Comparison of ENCODE assay signal across 15 cellular contexts in genomic region chr22:17303441-17303839, GRCh38.
DNase-seq lines count a peak whose midpoint lies in the region; ATAC-seq, FAIRE-seq and TF ChIP-seq lines count a peak whose summit lies in the region.
"Had no signal": no experiment of that assay in that cellular context is flagged by ENCODE, and none has a peak within 500 bp of the region (broad histone marks: within the 10 kb centered on the region; RNA-seq: fewer than 3 reads in every experiment).

No MANE protein-coding gene starts in this region.

- H3K9me3 ChIP-seq in OCI-LY3 (ENCODE audit: insufficient read depth, low read length) (no peaks in the 10 kb centered on the region), K562 (replicated peaks; ENCODE audit: control insufficient read depth, insufficient read depth, low read depth, low read length) (no peaks in the 10 kb centered on the region), left ventricle myocardium inferior (replicated peaks) (no peaks in the 10 kb centered on the region)
- H3K9me3 ChIP-seq: colonic mucosa had no signal

- H3K27ac ChIP-seq in OCI-LY3 (ENCODE audit: low read length): no peak overlapping the region
- no peak overlapping the region for H3K27ac ChIP-seq in K562 (ENCODE audit: extremely low read depth, low read depth, low read length)
- H3K27ac ChIP-seq in left ventricle myocardium inferior (replicated peaks): no peak overlapping the region
- H3K27ac ChIP-seq: colonic mucosa had no signal

- CTCF ChIA-PET in K562 (lab: Yijun Ruan, JAX; ENCODE audit: low intra/inter-chr PET ratio): no interaction called here

- TF ChIP-seq RAD21 in K562 (CRISPR knock-in tag; conservative IDR thresholded peaks at IDR 0.05 in 1 of 2, IDR thresholded peaks at IDR 0.05 in 1 of 2): no peak

- H3K79me2 ChIP-seq in OCI-LY3 (ENCODE audit: low read length) (no peaks in the 10 kb centered on the region), K562 (ENCODE audit: control insufficient read depth, insufficient read depth, low read length) (no peaks in the 10 kb centered on the region)

- in situ Hi-C loops in K562 (cut with MboI): no loop called here
- in situ Hi-C loops in GM13976 (cut with MboI; ENCODE audit: low sequenced_read_pairs, unreplicated experiment): no loop called here

- H3K9ac ChIP-seq in OCI-LY3 (ENCODE audit: low read length) (peak overlapping the region; percentile 58; the same call in 1 of the 2 replicates), K562 (ENCODE audit: insufficient read depth in 1 of 2, low read depth in 2 of 2, low read length in 2 of 2) (no peak overlapping the region)

- DNase-seq in activated effector memory CD4-positive, alpha-beta T cell treated with anti-CD3 and anti-CD28 coated beads, Interleukin-2, amount 50 U/mL, for 16 hours: peak; percentile 60
- DNase-seq in activated effector memory CD4-positive, alpha-beta T cell treated with Interleukin-2 at 50 U/mL for 16 hours: no peak
- DNase-seq in K562 (ENCODE audit: extremely low read depth in 1 of 4, low spot score in 3 of 4): peak in 1 of 4 experiments; percentile 4
- no peak for DNase-seq in stimulated activated naive CD8-positive, alpha-beta T cell treated with anti-CD3 and anti-CD28 coated beads, Interleukin-15, Interleukin-2, amounts not matched to agents 100 U/mL and 50 U/mL, for 24 hours
- no peak for DNase-seq in GM13976 (ENCODE audit: low spot score)
- DNase-seq in left ventricle myocardium inferior: no peak
- DNase-seq: colonic mucosa; endodermal cell; NCI-H1436; NCI-H510A; NK-92 treated with Interleukin-12 subunit alpha and Interleukin-12 subunit beta, amount 100 ng/mL, for 24 hours had no signal

- no peaks in the 10 kb centered on the region for H3K9me1 ChIP-seq in K562 (ENCODE audit: control insufficient read depth, insufficient read depth, low read length)

- no peak for FAIRE-seq in K562 (lab: Jason Lieb, UNC)
- FAIRE-seq: HepG2, RCC 7860 had no signal

- peak; percentile 17; the same call in 2 of the 3 replicates for ATAC-seq in K562
- peak; percentile 23 for ATAC-seq in stimulated activated naive CD8-positive, alpha-beta T cell treated with anti-CD3 and anti-CD28 coated beads, Interleukin-15, Interleukin-2, amounts not matched to agents 100 U/mL and 50 U/mL, for 24 hours
- no peak for ATAC-seq in GM18868 (IDR thresholded peaks at IDR 0.05; ENCODE audit: unreplicated experiment)

- no TSS peak for BruUV-seq in K562 (replicated peaks; lab: Mats Ljungman, UMichigan)

- TF ChIP-seq POLR2A in K562 (conservative IDR thresholded peaks at IDR 0.05): no peak

- H3K4me3 ChIP-seq in OCI-LY3 (ENCODE audit: low read length) (peak overlapping the region; percentile 59), K562 (no peak overlapping the region), left ventricle myocardium inferior (no peak overlapping the region)
- H3K4me3 ChIP-seq: colonic mucosa had no signal

- POLR2A ChIA-PET in K562 (lab: Yijun Ruan, JAX): no interaction called here

- H2AFZ ChIP-seq in OCI-LY3 (ENCODE audit: low read depth, low read length) (peak overlapping the region; percentile 96), K562 (ENCODE audit: low read depth, low read length) (no peak overlapping the region)

- TF ChIP-seq EP300 in K562 (IDR thresholded peaks at IDR 0.05; ENCODE audit: low read length): no peak

- H3K4me1 ChIP-seq in OCI-LY3 (ENCODE audit: low read length) (peaks cover 14% of the 10 kb centered on the region), K562 (replicated peaks in 1 of 2; ENCODE audit: control insufficient read depth in 2 of 2, insufficient read depth in 2 of 2, low read length in 2 of 2) (no peaks in the 10 kb centered on the region), left ventricle myocardium inferior (no peaks in the 10 kb centered on the region)
- H3K4me1 ChIP-seq: colonic mucosa had no signal

- intact Hi-C loops in K562 (cut with micrococcal nuclease): no loop called here
- intact Hi-C loops in left ventricle myocardium inferior (cut with micrococcal nuclease): no loop called here

- H3K4me2 ChIP-seq in OCI-LY3 (ENCODE audit: low read length) (peak overlapping the region; percentile 84), K562 (ENCODE audit: insufficient read depth, low read length) (no peak overlapping the region)

- under 1% methylated on average over 15 of the region's 15 CpGs for WGBS in K562 (ENCODE audit: insufficient coverage, low coverage, missing lambda C conversion rate)

- H3K27me3 ChIP-seq in OCI-LY3 (ENCODE audit: low read depth, low read length): no peaks in the 10 kb centered on the region
- peaks cover 12 to 18% of the 10 kb centered on the region in 2 experiments; a peak in 4 of 5 replicates for H3K27me3 ChIP-seq in K562 (ENCODE audit: control insufficient read depth in 2 of 2, insufficient read depth in 2 of 2, low read length in 2 of 2)
- peaks cover 3% of the 10 kb centered on the region for H3K27me3 ChIP-seq in left ventricle myocardium inferior (ENCODE audit: low read depth)
- H3K27me3 ChIP-seq: colonic mucosa had no signal

- TF ChIP-seq CTCF in OCI-LY3 (IDR thresholded peaks at IDR 0.05; ENCODE audit: low read depth, low read length) (no peak), K562 (IDR thresholded peaks at IDR 0.05 in 2 of 3, conservative IDR thresholded peaks at IDR 0.05 in 1 of 3; ENCODE audit: insufficient read depth in 2 of 3, low read depth in 1 of 3, low read length in 3 of 3) (no peak), GM13976 (IDR thresholded peaks at IDR 0.05; ENCODE audit: borderline replicate concordance, control extremely low read depth, extremely low read depth, insufficient read depth, missing control alignments) (no peak), left ventricle myocardium inferior (IDR thresholded peaks at IDR 0.05; ENCODE audit: borderline replicate concordance) (no peak)

- H3K36me3 ChIP-seq in OCI-LY3 (replicated peaks; ENCODE audit: low read depth, low read length): no peaks in the 10 kb centered on the region
- H3K36me3 ChIP-seq in K562 (ENCODE audit: control insufficient read depth, insufficient read depth, low read length): no peaks in the 10 kb centered on the region
- no peaks in the 10 kb centered on the region for H3K36me3 ChIP-seq in left ventricle myocardium inferior
- H3K36me3 ChIP-seq: colonic mucosa had no signal

- H4K20me1 ChIP-seq in OCI-LY3 (ENCODE audit: insufficient read depth, low read length) (no peaks in the 10 kb centered on the region), K562 (replicated peaks; ENCODE audit: control insufficient read depth, insufficient read depth, low read length) (no peaks in the 10 kb centered on the region; the same call in 1 of the 2 replicates)

TF ChIP-seq in K562, 482 proteins besides CTCF, POLR2A, EP300 and RAD21:
- TF ChIP-seq TAF9B (IDR thresholded peaks at IDR 0.05; ENCODE audit: partially characterized antibody): no peak
- no peak for TF ChIP-seq PPARD (CRISPR knock-in tag; IDR thresholded peaks at IDR 0.05)
- TF ChIP-seq ZNF174 (CRISPR knock-in tag; IDR thresholded peaks at IDR 0.05): no peak
- no peak for TF ChIP-seq TCF7L2 (IDR thresholded peaks at IDR 0.05; ENCODE audit: low read depth, low read length)
- no peak for TF ChIP-seq NFE2 (IDR thresholded peaks at IDR 0.05; ENCODE audit: low read depth)
- no peak for TF ChIP-seq TAF1 (IDR thresholded peaks at IDR 0.05; ENCODE audit: control insufficient read depth, extremely low read depth, insufficient read depth, low read length, severe bottlenecking)
- TF ChIP-seq MTA3 (IDR thresholded peaks at IDR 0.05; ENCODE audit: borderline replicate concordance): no peak
- no peak for TF ChIP-seq RBM39 (optimal IDR thresholded peaks at IDR 0.05; ENCODE audit: low read depth, low read length)
- no peak for TF ChIP-seq POU5F1 (IDR thresholded peaks at IDR 0.05; ENCODE audit: borderline replicate concordance, low read depth, low read length, partially characterized antibody)
- no peak for TF ChIP-seq LARP7 (IDR thresholded peaks at IDR 0.05)
- no peak for TF ChIP-seq U2AF2 (optimal IDR thresholded peaks at IDR 0.05; ENCODE audit: low read depth, low read length)
- TF ChIP-seq ZNF707 (CRISPR knock-in tag; conservative IDR thresholded peaks at IDR 0.05): no peak
